10 cellular contexts compared by ENCODE assay signal in genomic region chr2:86807121-86807461, GRCh38. TPM values are rescaled to one million over a fixed set of nuclear protein-coding genes. Genes with fewer than 3 reads are reported as not detected.
A peak's percentile ranks its signal among the peaks of the same experiment; 100 is the strongest.
DNase-seq lines count a peak whose midpoint lies in the region; ATAC-seq and TF ChIP-seq lines count a peak whose summit lies in the region.
"Had no signal": no experiment of that assay in that cellular context is flagged by ENCODE, and none has a peak within 500 bp of the region (broad histone marks: within the 10 kb centered on the region; RNA-seq: fewer than 3 reads in every experiment).

No MANE protein-coding gene starts in this region.

- H3K4me2 ChIP-seq in HCT116 (ENCODE audit: low read length) = peak overlapping the region; percentile 97

- peaks cover 42% of the 10 kb centered on the region for H3K27me3 Mint-ChIP-seq in activated B cell treated with CpG ODN at 0.5 μM for 24 hours

- H3K9ac ChIP-seq in HCT116 (ENCODE audit: low read length) = peak overlapping the region; percentile 62

- no peaks in the 10 kb centered on the region for H3K27me3 ChIP-seq in HCT116 (ENCODE audit: insufficient read depth, low read length)
- H3K27me3 ChIP-seq in right cardiac atrium (ENCODE audit: control insufficient read depth, insufficient read depth) = no peaks in the 10 kb centered on the region
- H3K27me3 ChIP-seq: MG63 had no signal

- H4K20me1 ChIP-seq in HCT116 (ENCODE audit: insufficient read depth) = no peaks in the 10 kb centered on the region

- 39% methylated on average over 10 of the region's 10 CpGs for WGBS in right cardiac atrium

- BruUV-seq in HCT116 (replicated peaks; lab: Mats Ljungman, UMichigan) = TSS peak; percentile 38

- H3K4me3 ChIP-seq in HCT116 (replicated peaks in 1 of 2; ENCODE audit: low read depth in 1 of 2, low read length in 2 of 2) (peak overlapping the region; percentile 50 to 67), right cardiac atrium (ENCODE audit: low read length) (peak overlapping the region; percentile 49)

- H3K27ac ChIP-seq in HCT116 (ENCODE audit: low read depth, low read length) = peak overlapping the region; percentile 44; the same call in 1 of the 2 replicates
- no peak overlapping the region for H3K27ac ChIP-seq in right cardiac atrium (ENCODE audit: low read length)

- RAD21 ChIA-PET in HCT116 (lab: Charles Lee; ENCODE audit: low non-redundant PET in 1 of 2, low total read pairs in 2 of 2, uncharacterized antibody in 2 of 2, unreplicated experiment in 2 of 2) = interaction anchor here in 1 of 2 experiments (0.9 kb wide), 1 partner anchor 410 kb away, joined by 3 read pairs; no protein-coding TSS in a partner anchor

- no peak for TF ChIP-seq POLR2A in HCT116 (IDR thresholded peaks at IDR 0.05; ENCODE audit: borderline replicate concordance, extremely low read depth, insufficient read depth, insufficient read length)

- intact Hi-C loops in HCT116 (cut with micrococcal nuclease) = loop anchor here (10.0 kb wide), 1 partner anchor 408 kb away; no protein-coding TSS in a partner anchor
- intact Hi-C loops in activated B cell treated with CpG ODN at 0.5 μM for 24 hours (cut with micrococcal nuclease) = no loop called here
- intact Hi-C loops in right cardiac atrium (cut with DNase I) = no loop called here

- no peaks in the 10 kb centered on the region for H3K79me2 ChIP-seq in HCT116 (ENCODE audit: insufficient read depth, low read length)

- H3K4me1 ChIP-seq in HCT116 (ENCODE audit: control insufficient read depth in 1 of 2, insufficient read depth in 2 of 2, low read length in 2 of 2) = peaks cover 5 to 20% of the 10 kb centered on the region in 2 experiments
- no peaks in the 10 kb centered on the region for H3K4me1 ChIP-seq in right cardiac atrium (ENCODE audit: control insufficient read depth, insufficient read depth, low read length)

- no peak overlapping the region for H3K27ac Mint-ChIP-seq in activated B cell treated with CpG ODN at 0.5 μM for 24 hours

- no peaks in the 10 kb centered on the region for H3K36me3 ChIP-seq in HCT116 (ENCODE audit: control insufficient read depth in 1 of 2, insufficient read depth in 2 of 2, low read length in 2 of 2)
- H3K36me3 ChIP-seq: MG63 had no signal

- H3K4me3 Mint-ChIP-seq in activated B cell treated with CpG ODN at 0.5 μM for 24 hours = peak overlapping the region; percentile 89

- CTCF ChIA-PET in HCT116 (lab: Charles Lee) = interaction anchor here (0.7 kb wide), 1 partner anchor 53 kb away, joined by 3 read pairs; no protein-coding TSS in a partner anchor
- CTCF ChIA-PET in activated B cell treated with CpG ODN at 0.5 μM for 24 hours (lab: Charles Lee) = interaction anchor here (1.4 kb wide), 1 partner anchor 42 kb away, joined by 8 read pairs; no protein-coding TSS in a partner anchor

- no peak for TF ChIP-seq CTCF in HCT116 (IDR thresholded peaks at IDR 0.05 in 2 of 3, conservative IDR thresholded peaks at IDR 0.05 in 1 of 3; ENCODE audit: borderline replicate concordance in 1 of 3, insufficient read depth in 1 of 3, low read depth in 2 of 3, low read length in 2 of 3)
- no peak for TF ChIP-seq CTCF in activated B cell treated with CpG ODN at 0.5 μM for 24 hours (IDR thresholded peaks at IDR 0.05)

- peak overlapping the region; percentile 98 for H2AFZ ChIP-seq in HCT116 (ENCODE audit: low read depth, low read length, poor library complexity, severe bottlenecking)

- DNase-seq in HCT116 (ENCODE audit: low read depth, low spot score) (no peak), activated B cell treated with CpG ODN at 0.5 μM for 24 hours (no peak), right cardiac atrium (no peak)
- peak; percentile 56 for DNase-seq in stimulated activated CD8-positive, alpha-beta memory T cell treated with anti-CD3 and anti-CD28 coated beads, Interleukin-4, amount 100 ng/mL, for 48 hours
- no peak for DNase-seq in activated CD4-positive, alpha-beta T cell treated with anti-CD3 and anti-CD28 coated beads, Interleukin-2, amount 50 U/mL, for 48 hours
- DNase-seq: MG63, midbrain had no signal

- peaks cover 26% of the 10 kb centered on the region for H3K4me1 Mint-ChIP-seq in activated B cell treated with CpG ODN at 0.5 μM for 24 hours

- ATAC-seq in HCT116 = no peak
- ATAC-seq in activated B cell treated with CpG ODN at 0.5 μM for 24 hours (ENCODE audit: low read depth) = no peak
- no peak for ATAC-seq in right cardiac atrium
- ATAC-seq in GM21390 (IDR thresholded peaks at IDR 0.05; ENCODE audit: unreplicated experiment) = no peak
- no peak for ATAC-seq in HG02642 (IDR thresholded peaks at IDR 0.05; ENCODE audit: poor library complexity, unreplicated experiment)
- ATAC-seq in GM21515 (IDR thresholded peaks at IDR 0.05; ENCODE audit: unreplicated experiment) = no peak

- no peak for TF ChIP-seq RAD21 in HCT116 (IDR thresholded peaks at IDR 0.05; ENCODE audit: low read depth)

- no peaks in the 10 kb centered on the region for H3K9me2 ChIP-seq in HCT116 (ENCODE audit: insufficient read depth)

- POLR2A ChIA-PET in HCT116 (lab: Charles Lee) = no interaction called here
- POLR2A ChIA-PET in activated B cell treated with CpG ODN at 0.5 μM for 24 hours (lab: Charles Lee) = interaction anchor here (1.3 kb wide), 1 partner anchor 1210 kb away, joined by 5 read pairs; no protein-coding TSS in a partner anchor

- H3K9me3 Mint-ChIP-seq in activated B cell treated with CpG ODN at 0.5 μM for 24 hours = no peaks in the 10 kb centered on the region

- H3K36me3 Mint-ChIP-seq in activated B cell treated with CpG ODN at 0.5 μM for 24 hours (ENCODE audit: low read depth) = no peaks in the 10 kb centered on the region

- H3K9me3 ChIP-seq in HCT116 (ENCODE audit: control insufficient read depth in 1 of 2, insufficient read depth in 1 of 2, low read depth in 1 of 2, low read length in 2 of 2) (no peaks in the 10 kb centered on the region), right cardiac atrium (ENCODE audit: control insufficient read depth, low read length) (no peaks in the 10 kb centered on the region)
- H3K9me3 ChIP-seq: MG63 had no signal

TF ChIP-seq in HCT116, 20 proteins besides CTCF, POLR2A, EP300 and RAD21:
- TF ChIP-seq FOSL1 (IDR thresholded peaks at IDR 0.05; ENCODE audit: low read depth) = no peak
- no peak for TF ChIP-seq TCF7L2 (IDR thresholded peaks at IDR 0.05; ENCODE audit: borderline replicate concordance, extremely low read depth, insufficient read depth, insufficient read length)
- TF ChIP-seq SRF (IDR thresholded peaks at IDR 0.05; ENCODE audit: low read depth) = no peak
- no peak for TF ChIP-seq CBX3 (IDR thresholded peaks at IDR 0.05; ENCODE audit: low read depth)
- no peak for TF ChIP-seq EZH2phosphoT487 (IDR thresholded peaks at IDR 0.05; ENCODE audit: borderline replicate concordance)
- no peak for TF ChIP-seq REST (IDR thresholded peaks at IDR 0.05; ENCODE audit: low read depth)
- TF ChIP-seq MAX (IDR thresholded peaks at IDR 0.05) = no peak
- TF ChIP-seq ZNF274 (IDR thresholded peaks at IDR 0.05; ENCODE audit: low read depth, low read length) = no peak
- TF ChIP-seq EZH2 (IDR thresholded peaks at IDR 0.05) = no peak
- TF ChIP-seq EGR1 (IDR thresholded peaks at IDR 0.05; ENCODE audit: low read depth) = no peak
TF ChIP-seq in HCT116: peak in this region for 0.

RNA-seq across cellular contexts. Expression of gene CD8A, which starts 16.4 kb away (rescaled TPM):
- total RNA-seq in HCT116 (2021; ENCODE audit: unreplicated experiment) = 0.76 TPM
- 0.17 and 0.38 TPM in 2 replicates for polyA plus RNA-seq in HCT116 (2012)
- 0.18 and 0.24 TPM in 2 replicates for total RNA-seq in activated B cell treated with CpG ODN at 0.5 μM for 24 hours
- total RNA-seq in right cardiac atrium = 1 to 10 TPM in 3 of 4 donors, under 1 TPM in 1; 0.71 to 2.0 (median 1.2) TPM
- polyA plus RNA-seq in right cardiac atrium = 1.1 TPM

RNA-seq across cellular contexts. Expression of gene CD8B, which starts 54.6 kb away (rescaled TPM):
- total RNA-seq in HCT116 (2021; ENCODE audit: unreplicated experiment) = 0.47 TPM
- polyA plus RNA-seq in HCT116 (2012) = not detected in 2 replicates
- 0.15 TPM in 1 of 2 replicates, not detected in the other for total RNA-seq in activated B cell treated with CpG ODN at 0.5 μM for 24 hours
- total RNA-seq in right cardiac atrium = under 1 TPM in 3 of 4 donors, not detected in 1; 0.45 to 0.80 (median 0.68) TPM
- polyA plus RNA-seq in right cardiac atrium = 0.20 TPM
